Comparison of ENCODE assay signal across 8 cellular contexts in genomic region chr22:39309881-39310714, GRCh38. TPM values are rescaled to one million over a fixed set of nuclear protein-coding genes. Genes with fewer than 3 reads are reported as not detected.
DNase-seq lines count a peak whose midpoint lies in the region; ATAC-seq and TF ChIP-seq lines count a peak whose summit lies in the region.

No MANE protein-coding gene starts in this region.

- no peaks in the 10 kb centered on the region for H3K9me3 ChIP-seq in HUES6 (ENCODE audit: control insufficient read depth, insufficient read depth, low read depth, low read length)

- H3K27ac ChIP-seq in HUES6 (ENCODE audit: low read depth, low read length): no peak overlapping the region

- H3K27me3 Mint-ChIP-seq in Calu3 (ENCODE audit: unreplicated experiment): no peaks in the 10 kb centered on the region
- no peaks in the 10 kb centered on the region for H3K27me3 Mint-ChIP-seq in brain
- H3K27me3 Mint-ChIP-seq in mesothelial cell of epicardium (ENCODE audit: low read depth): no peaks in the 10 kb centered on the region

- intact Hi-C loops in Calu3 (cut with micrococcal nuclease; ENCODE audit: unreplicated experiment): loop anchor here (2.0 to 10.0 kb wide), 2 partner anchors 139 to 215 kb away; partner anchors contain the start of gene ATF4

- peaks cover 37% of the 10 kb centered on the region for H3K36me3 ChIP-seq in HUES6 (ENCODE audit: control insufficient read depth, insufficient read depth, low read length)

- no peak for ATAC-seq in GM19351 (IDR thresholded peaks at IDR 0.05; ENCODE audit: unreplicated experiment)
- ATAC-seq in HG03095 (IDR thresholded peaks at IDR 0.05; ENCODE audit: unreplicated experiment): no peak

- H3K9ac ChIP-seq in HUES6 (ENCODE audit: low read length): peak overlapping the region; percentile 46

- H3K9me3 Mint-ChIP-seq in Calu3 (ENCODE audit: low read depth, unreplicated experiment) (no peaks in the 10 kb centered on the region), brain (no peaks in the 10 kb centered on the region), mesothelial cell of epicardium (no peaks in the 10 kb centered on the region)

- H3K4me1 Mint-ChIP-seq in Calu3 (ENCODE audit: low read depth, unreplicated experiment) (peaks cover 61% of the 10 kb centered on the region), brain (peaks cover 37% of the 10 kb centered on the region), mesothelial cell of epicardium (peaks cover 19% of the 10 kb centered on the region)

- H3K4me1 ChIP-seq in HUES6 (ENCODE audit: control insufficient read depth, insufficient read depth, low read length): peaks cover 21% of the 10 kb centered on the region

- CTCF ChIA-PET in Calu3 (lab: Charles Lee): interaction anchor here (1.0 to 2.2 kb wide), 11 partner anchors 9 to 541 kb away, joined by 3 to 29 read pairs (median 4); partner anchors contain the start of gene RPL3

- peak overlapping the region; percentile 40 for H3K4me3 Mint-ChIP-seq in Calu3 (ENCODE audit: low read depth, unreplicated experiment)
- H3K4me3 Mint-ChIP-seq in brain: no peak overlapping the region
- no peak overlapping the region for H3K4me3 Mint-ChIP-seq in mesothelial cell of epicardium

- BruUV-seq in Calu3 (replicated peaks; lab: Mats Ljungman, UMichigan): no TSS peak

- no peak for DNase-seq in Calu3
- DNase-seq in mesothelial cell of epicardium (ENCODE audit: low spot score in 2 of 2, unreplicated experiment in 2 of 2): no peak
- DNase-seq in NCI-H526 treated with DMSO at 0.1 percent for 48 hours (lab: John Stamatoyannopoulos, UW): no peak
- no peak for DNase-seq in mucosa of gallbladder (ENCODE audit: low spot score)

- H3K36me3 Mint-ChIP-seq in Calu3 (ENCODE audit: insufficient read depth, unreplicated experiment) (peaks cover 77% of the 10 kb centered on the region), brain (peaks cover 42% of the 10 kb centered on the region), mesothelial cell of epicardium (peaks cover 23% of the 10 kb centered on the region)

- no peaks in the 10 kb centered on the region for H3K27me3 ChIP-seq in HUES6 (ENCODE audit: control insufficient read depth, insufficient read depth, low read length)

- no peak overlapping the region for H3K4me3 ChIP-seq in HUES6 (ENCODE audit: low read depth, low read length)

- H3K27ac Mint-ChIP-seq in Calu3 (ENCODE audit: unreplicated experiment) (peak overlapping the region; percentile 86), brain (peak overlapping the region in 4 of 5 experiments; percentile 17 to 96 (median 58)), mesothelial cell of epicardium (peak overlapping the region; percentile 83)

- TF ChIP-seq CTCF in Calu3 (IDR thresholded peaks at IDR 0.05; ENCODE audit: unreplicated experiment): no peak
- TF ChIP-seq CTCF in brain (conservative IDR thresholded peaks at IDR 0.05): no peak
- TF ChIP-seq CTCF in mesothelial cell of epicardium (IDR thresholded peaks at IDR 0.05; ENCODE audit: unreplicated experiment): no peak

RNA-seq across cellular contexts. Expression of gene RPL3, which starts 9.3 kb away (rescaled TPM):
- total RNA-seq in Calu3 (2022) (977 and 1,058 TPM in 2 replicates), mesothelial cell of epicardium (2,423 to 2,513 TPM (median 2,494 TPM) in 3 replicates), mucosa of gallbladder (1,535 TPM)
- polyA plus RNA-seq in brain (ENCODE audit: insufficient read depth, low read depth, low replicate concordance): 2,313 TPM

RNA-seq across cellular contexts. Expression of gene SYNGR1, which starts 39.7 kb away (rescaled TPM):
- total RNA-seq in Calu3 (2022) (12.3 and 16.8 TPM in 2 replicates), mesothelial cell of epicardium (37.4 to 38.9 TPM (median 38.9 TPM) in 3 replicates), mucosa of gallbladder (41.8 TPM)
- polyA plus RNA-seq in brain (ENCODE audit: insufficient read depth, low read depth, low replicate concordance): 55.1 TPM
